ENCODE assay signal across 8 cellular contexts in genomic region chr5:124906339-124907097, GRCh38.
DNase-seq lines count a peak whose midpoint lies in the region; ATAC-seq and TF ChIP-seq lines count a peak whose summit lies in the region.

No MANE protein-coding gene starts in this region.

- TF ChIP-seq CTCF in fibroblast of lung (conservative IDR thresholded peaks at IDR 0.05 in 1 of 2, IDR thresholded peaks at IDR 0.05 in 1 of 2; ENCODE audit: low read depth in 1 of 2, low read length in 2 of 2) (peak in 1 of 2 donors; percentile 37), neural progenitor cell (IDR thresholded peaks at IDR 0.05) (no peak)

- no peaks in the 10 kb centered on the region for H3K9me3 ChIP-seq in fibroblast of lung (ENCODE audit: control insufficient read depth, insufficient read depth, low read depth, low read length)
- no peaks in the 10 kb centered on the region for H3K9me3 ChIP-seq in neural progenitor cell (ENCODE audit: low read depth)

- H3K36me3 Mint-ChIP-seq in neural progenitor cell: no peaks in the 10 kb centered on the region
- no peaks in the 10 kb centered on the region for H3K36me3 Mint-ChIP-seq in activated CD8-positive, alpha-beta memory T cell treated with anti-CD3 and anti-CD28 coated beads, Interleukin-2, amount 10 ng/mL, durations not matched to agents 7 days and 5 days

- peak overlapping the region; percentile 59 for H3K4me3 Mint-ChIP-seq in neural progenitor cell
- no peak overlapping the region for H3K4me3 Mint-ChIP-seq in activated CD8-positive, alpha-beta memory T cell treated with anti-CD3 and anti-CD28 coated beads, Interleukin-2, amount 10 ng/mL, durations not matched to agents 7 days and 5 days

- no peaks in the 10 kb centered on the region for H3K27me3 ChIP-seq in fibroblast of lung (ENCODE audit: control insufficient read depth, insufficient read depth, low read length)
- no peaks in the 10 kb centered on the region for H3K27me3 ChIP-seq in neural progenitor cell

- in situ Hi-C loops in ACHN (cut with HindIII; ENCODE audit: low pct_ligation_motif_present, low pct_unique_long_range_greater_than_20kb, low sequenced_read_pairs): no loop called here

- DNase-seq in HT1080 (ENCODE audit: low read depth) (peak; percentile 24), RPMI7951 (ENCODE audit: low read depth) (peak; percentile 87), fibroblast of lung (ENCODE audit: low read depth in 2 of 2) (peak; percentile 78 to 93), neural progenitor cell (ENCODE audit: low spot score) (peak; percentile 53), ACHN (no peak)
- DNase-seq in activated CD8-positive, alpha-beta memory T cell treated with anti-CD3 and anti-CD28 coated beads, Interleukin-2, amount 10 ng/mL, durations not matched to agents 7 days and 5 days: no peak
- DNase-seq in stimulated activated CD8-positive, alpha-beta memory T cell treated with anti-CD3 and anti-CD28 coated beads, Interleukin-4, amount 100 ng/mL, for 48 hours: no peak

- H3K36me3 ChIP-seq in fibroblast of lung (ENCODE audit: control insufficient read depth, insufficient read depth, low read length) (no peaks in the 10 kb centered on the region), neural progenitor cell (no peaks in the 10 kb centered on the region)

- H3K27ac ChIP-seq in fibroblast of lung (ENCODE audit: insufficient read depth, low read length) (no peak overlapping the region), neural progenitor cell (no peak overlapping the region)

- H2AFZ ChIP-seq in fibroblast of lung (ENCODE audit: low read length) (no peak overlapping the region), neural progenitor cell (replicated peaks) (no peak overlapping the region)

- H3K9ac ChIP-seq in fibroblast of lung (ENCODE audit: insufficient read depth, low read length) (no peak overlapping the region), neural progenitor cell (no peak overlapping the region)

- no peak for ATAC-seq in activated CD8-positive, alpha-beta memory T cell treated with anti-CD3 and anti-CD28 coated beads, Interleukin-2, amount 10 ng/mL, durations not matched to agents 7 days and 5 days
- no peak for ATAC-seq in GM19467 (IDR thresholded peaks at IDR 0.05; ENCODE audit: unreplicated experiment)

- H4K20me1 ChIP-seq in fibroblast of lung (ENCODE audit: control insufficient read depth, extremely low read depth, insufficient read depth, low read length) (no peaks in the 10 kb centered on the region), neural progenitor cell (ENCODE audit: low read depth) (no peaks in the 10 kb centered on the region)

- H3K27me3 Mint-ChIP-seq in neural progenitor cell (ENCODE audit: insufficient read depth, low read depth): peaks cover 12% of the 10 kb centered on the region
- no peaks in the 10 kb centered on the region for H3K27me3 Mint-ChIP-seq in activated CD8-positive, alpha-beta memory T cell treated with anti-CD3 and anti-CD28 coated beads, Interleukin-2, amount 10 ng/mL, durations not matched to agents 7 days and 5 days

- H3K4me3 ChIP-seq in fibroblast of lung (replicated peaks in 1 of 4; ENCODE audit: control extremely low read depth in 1 of 4, insufficient read depth in 1 of 4, low read depth in 3 of 4, low read length in 4 of 4) (no peak overlapping the region), neural progenitor cell (no peak overlapping the region)

- H3K4me1 Mint-ChIP-seq in neural progenitor cell: peaks cover 92% of the 10 kb centered on the region
- peaks cover 7% of the 10 kb centered on the region for H3K4me1 Mint-ChIP-seq in activated CD8-positive, alpha-beta memory T cell treated with anti-CD3 and anti-CD28 coated beads, Interleukin-2, amount 10 ng/mL, durations not matched to agents 7 days and 5 days

- CTCF ChIA-PET in activated CD8-positive, alpha-beta memory T cell treated with anti-CD3 and anti-CD28 coated beads, Interleukin-2, amount 10 ng/mL, durations not matched to agents 7 days and 5 days (lab: Charles Lee): no interaction called here

- peaks cover 59% of the 10 kb centered on the region for H3F3A ChIP-seq in neural progenitor cell (ENCODE audit: low read depth)

- H3K9me3 Mint-ChIP-seq in neural progenitor cell: peaks cover 4% of the 10 kb centered on the region
- no peaks in the 10 kb centered on the region for H3K9me3 Mint-ChIP-seq in activated CD8-positive, alpha-beta memory T cell treated with anti-CD3 and anti-CD28 coated beads, Interleukin-2, amount 10 ng/mL, durations not matched to agents 7 days and 5 days (ENCODE audit: low read depth)

- no peaks in the 10 kb centered on the region for H3K79me2 ChIP-seq in fibroblast of lung (ENCODE audit: control insufficient read depth, insufficient read depth, low read length)
- H3K79me2 ChIP-seq in neural progenitor cell (ENCODE audit: low read depth): no peaks in the 10 kb centered on the region

- H3K4me1 ChIP-seq in fibroblast of lung (ENCODE audit: control insufficient read depth, extremely low read depth, insufficient read depth, low read length) (peaks cover 8% of the 10 kb centered on the region), neural progenitor cell (peaks cover 81% of the 10 kb centered on the region)

- H3K27ac Mint-ChIP-seq in neural progenitor cell: peak overlapping the region; percentile 92
- no peak overlapping the region for H3K27ac Mint-ChIP-seq in activated CD8-positive, alpha-beta memory T cell treated with anti-CD3 and anti-CD28 coated beads, Interleukin-2, amount 10 ng/mL, durations not matched to agents 7 days and 5 days

- H3K4me2 ChIP-seq in fibroblast of lung (ENCODE audit: extremely low read depth, insufficient read depth, low read length) (peak overlapping the region; percentile 28), neural progenitor cell (peak overlapping the region; percentile 54)

Comparison
In these comparisons a context has a peak if more than half of its experiments do, and no peak if none do; other contexts are left out.
1. DNase-seq: peak in HT1080 (single experiment), RPMI7951 (single experiment), fibroblast of lung (2 of 2) and neural progenitor cell (single experiment); none in activated CD8-positive, alpha-beta memory T cell treated with anti-CD3 and anti-CD28 coated beads, Interleukin-2, amount 10 ng/mL, durations not matched to agents 7 days and 5 days (single experiment), ACHN (single experiment) and stimulated activated CD8-positive, alpha-beta memory T cell treated with anti-CD3 and anti-CD28 coated beads, Interleukin-4, amount 100 ng/mL, for 48 hours (single experiment).